18 cellular contexts compared by ENCODE assay signal in genomic region chr1:228375578-228376261, GRCh38. TPM values are rescaled to one million over a fixed set of nuclear protein-coding genes. Genes with fewer than 3 reads are reported as not detected.
A peak's percentile ranks its signal among the peaks of the same experiment; 100 is the strongest.
DNase-seq lines count a peak whose midpoint lies in the region; ATAC-seq and TF ChIP-seq lines count a peak whose summit lies in the region.
"Had no signal": no experiment of that assay in that cellular context is flagged by ENCODE, and none has a peak within 500 bp of the region (broad histone marks: within the 10 kb centered on the region; RNA-seq: fewer than 3 reads in every experiment).

No MANE protein-coding gene starts in this region.

- no peak overlapping the region for H3K9ac ChIP-seq in HCT116 (ENCODE audit: low read length)

- DNase-seq in HCT116 (ENCODE audit: low read depth, low spot score) = no peak
- DNase-seq in lower lobe of right lung = peak; percentile 41
- no peak for DNase-seq in tibial nerve (ENCODE audit: low spot score in 2 of 2)
- DNase-seq in NCI-H774 (lab: John Stamatoyannopoulos, UW) = no peak
- DNase-seq in EL = no peak
- no peak for DNase-seq in T-helper 9 cell
- DNase-seq: activated CD4-positive, alpha-beta T cell treated with anti-CD3 and anti-CD28 coated beads for 48 hours; activated naive CD4-positive, alpha-beta T cell treated with anti-CD3 and anti-CD28 coated beads, Interleukin-2, amount 50 U/mL, for 16 hours; AML-193; naive thymus-derived CD4-positive, alpha-beta T cell; NCI-H1930; stimulated activated naive CD8-positive, alpha-beta T cell treated with anti-CD3 and anti-CD28 coated beads, Interleukin-15, amount 100 ng/mL, for 72 hours; T1000 had no signal

- H3K27ac ChIP-seq in HCT116 (ENCODE audit: low read depth, low read length) (no peak overlapping the region), esophagus (ENCODE audit: low read depth in 2 of 2, low read length in 1 of 2) (peak overlapping the region; percentile 4 to 72), lower lobe of right lung (peak overlapping the region; percentile 14), tibial nerve (peak overlapping the region; percentile 78 to 95 (median 90))

- POLR2A ChIA-PET in HCT116 (lab: Charles Lee) = no interaction called here

- TF ChIP-seq RAD21 in HCT116 (IDR thresholded peaks at IDR 0.05; ENCODE audit: low read depth) = no peak

- no peaks in the 10 kb centered on the region for H4K20me1 ChIP-seq in HCT116 (ENCODE audit: insufficient read depth)

- RAD21 ChIA-PET in HCT116 (lab: Charles Lee; ENCODE audit: low non-redundant PET in 1 of 2, low total read pairs in 2 of 2, uncharacterized antibody in 2 of 2, unreplicated experiment in 2 of 2) = no interaction called here

- ATAC-seq in HCT116 (no peak), lower lobe of right lung (no peak), GM21423 (IDR thresholded peaks at IDR 0.05; ENCODE audit: unreplicated experiment) (no peak)
- ATAC-seq: naive thymus-derived CD4-positive, alpha-beta T cell; stimulated activated naive CD8-positive, alpha-beta T cell treated with anti-CD3 and anti-CD28 coated beads, Interleukin-15, amount 100 ng/mL, for 72 hours had no signal

- H3K4me3 ChIP-seq in HCT116 (replicated peaks in 1 of 2; ENCODE audit: low read depth in 1 of 2, low read length in 2 of 2) (no peak overlapping the region), esophagus (ENCODE audit: low read depth in 1 of 2, low read length in 2 of 2) (no peak overlapping the region), lower lobe of right lung (no peak overlapping the region), tibial nerve (no peak overlapping the region)

- no peak overlapping the region for H2AFZ ChIP-seq in HCT116 (ENCODE audit: low read depth, low read length, poor library complexity, severe bottlenecking)

- H3K4me1 ChIP-seq in HCT116 (ENCODE audit: control insufficient read depth in 1 of 2, insufficient read depth in 2 of 2, low read length in 2 of 2) = peaks cover 5 to 38% of the 10 kb centered on the region in 2 experiments
- peaks cover 4 to 17% of the 10 kb centered on the region in 2 donors for H3K4me1 ChIP-seq in esophagus (ENCODE audit: control insufficient read depth in 2 of 2, insufficient read depth in 2 of 2, low read length in 1 of 2)
- H3K4me1 ChIP-seq in lower lobe of right lung = peaks cover 11% of the 10 kb centered on the region
- H3K4me1 ChIP-seq in tibial nerve = peaks cover 0 to 39% (median 16%) of the 10 kb centered on the region in 4 donors

- H3K79me2 ChIP-seq in HCT116 (ENCODE audit: insufficient read depth, low read length) = no peaks in the 10 kb centered on the region

- H3K36me3 ChIP-seq in HCT116 (ENCODE audit: control insufficient read depth in 1 of 2, insufficient read depth in 2 of 2, low read length in 2 of 2) (no peaks in the 10 kb centered on the region), esophagus (ENCODE audit: control insufficient read depth in 2 of 2, insufficient read depth in 2 of 2, low read length in 1 of 2) (no peaks in the 10 kb centered on the region), lower lobe of right lung (no peaks in the 10 kb centered on the region), tibial nerve (no peaks in the 10 kb centered on the region)

- no peaks in the 10 kb centered on the region for H3K9me3 ChIP-seq in HCT116 (ENCODE audit: control insufficient read depth in 1 of 2, insufficient read depth in 1 of 2, low read depth in 1 of 2, low read length in 2 of 2)
- peaks cover 0 to 3% of the 10 kb centered on the region in 2 donors for H3K9me3 ChIP-seq in esophagus (ENCODE audit: control insufficient read depth in 2 of 2, insufficient read depth in 1 of 2, low read depth in 1 of 2, low read length in 1 of 2)
- no peaks in the 10 kb centered on the region for H3K9me3 ChIP-seq in lower lobe of right lung
- H3K9me3 ChIP-seq in tibial nerve = no peaks in the 10 kb centered on the region

- no peak for TF ChIP-seq EP300 in tibial nerve (IDR thresholded peaks at IDR 0.05)

- intact Hi-C loops in HCT116 (cut with micrococcal nuclease) = no loop called here
- intact Hi-C loops in lower lobe of right lung (cut with DNase I) = no loop called here

- H3K9me2 ChIP-seq in HCT116 (ENCODE audit: insufficient read depth) = no peaks in the 10 kb centered on the region

- no peak overlapping the region for H3K4me2 ChIP-seq in HCT116 (ENCODE audit: low read length)

- TF ChIP-seq POLR2A in HCT116 (IDR thresholded peaks at IDR 0.05; ENCODE audit: borderline replicate concordance, extremely low read depth, insufficient read depth, insufficient read length) (no peak), tibial nerve (IDR thresholded peaks at IDR 0.05) (no peak)

- WGBS in esophagus, 2 donors = 94 to 97% methylated on average over 22 of the region's 22 CpGs
- 92 to 98% methylated on average over 13 to 17 of the region's 22 CpGs for WGBS in tibial nerve, 2 donors

- TSS peak; percentile 28 for BruUV-seq in HCT116 (replicated peaks; lab: Mats Ljungman, UMichigan)

- H3K27me3 ChIP-seq in HCT116 (ENCODE audit: insufficient read depth, low read length) (no peaks in the 10 kb centered on the region), esophagus (ENCODE audit: control insufficient read depth in 1 of 2, insufficient read depth in 2 of 2, low read length in 2 of 2) (no peaks in the 10 kb centered on the region), lower lobe of right lung (ENCODE audit: low read depth) (peaks cover 7% of the 10 kb centered on the region), tibial nerve (no peaks in the 10 kb centered on the region)

- TF ChIP-seq CTCF in HCT116 (IDR thresholded peaks at IDR 0.05 in 2 of 3, conservative IDR thresholded peaks at IDR 0.05 in 1 of 3; ENCODE audit: borderline replicate concordance in 1 of 3, insufficient read depth in 1 of 3, low read depth in 2 of 3, low read length in 2 of 3) = no peak
- TF ChIP-seq CTCF in lower lobe of right lung (IDR thresholded peaks at IDR 0.05) = no peak
- TF ChIP-seq CTCF in tibial nerve (IDR thresholded peaks at IDR 0.05) = no peak

- CTCF ChIA-PET in HCT116 (lab: Charles Lee) = no interaction called here

TF ChIP-seq in HCT116, 20 proteins besides CTCF, POLR2A, EP300 and RAD21:
- TF ChIP-seq YY1 (IDR thresholded peaks at IDR 0.05; ENCODE audit: extremely low read depth, insufficient replicate concordance, low read depth, low read length) (no peak), EGR1 (IDR thresholded peaks at IDR 0.05; ENCODE audit: low read depth) (no peak), ELF1 (IDR thresholded peaks at IDR 0.05; ENCODE audit: borderline replicate concordance, low read depth) (no peak), FOSL1 (IDR thresholded peaks at IDR 0.05; ENCODE audit: low read depth) (no peak), CBX3 (IDR thresholded peaks at IDR 0.05; ENCODE audit: low read depth) (no peak), EZH2 (IDR thresholded peaks at IDR 0.05) (no peak), ZNF274 (IDR thresholded peaks at IDR 0.05; ENCODE audit: low read depth, low read length) (no peak), EZH2phosphoT487 (IDR thresholded peaks at IDR 0.05; ENCODE audit: borderline replicate concordance) (no peak), SIN3A (IDR thresholded peaks at IDR 0.05; ENCODE audit: low read depth) (no peak), REST (IDR thresholded peaks at IDR 0.05; ENCODE audit: low read depth) (no peak), CEBPB (IDR thresholded peaks at IDR 0.05; ENCODE audit: low read depth) (no peak), SRF (IDR thresholded peaks at IDR 0.05; ENCODE audit: low read depth) (no peak), POLR2AphosphoS5 (IDR thresholded peaks at IDR 0.05; ENCODE audit: low read depth, low read length) (no peak), SP1 (IDR thresholded peaks at IDR 0.05; ENCODE audit: low read depth) (no peak), JUND (IDR thresholded peaks at IDR 0.05) (no peak), TCF7L2 (IDR thresholded peaks at IDR 0.05; ENCODE audit: borderline replicate concordance, extremely low read depth, insufficient read depth, insufficient read length) (no peak)

RNA-seq across cellular contexts. Expression of gene TRIM11, which starts 30.9 kb away (rescaled TPM):
- total RNA-seq in HCT116 (2021; ENCODE audit: unreplicated experiment) (42.5 TPM), lower lobe of right lung (26.2 TPM), tibial nerve (10 to 100 TPM; 19.9 to 32.8 (median 23.9) TPM)
- polyA plus RNA-seq in HCT116 (2012) = 22.9 and 24.4 TPM in 2 replicates
- polyA plus RNA-seq in esophagus = 10 to 100 TPM; 13.7 to 15.7 TPM

RNA-seq across cellular contexts. Expression of gene TRIM17, which starts 40.9 kb away (rescaled TPM):
- total RNA-seq in HCT116 (2021; ENCODE audit: unreplicated experiment) (not detected), lower lobe of right lung (2.6 TPM), tibial nerve (1 to 10 TPM in 2 of 4 donors, under 1 TPM in 1, not detected in 1; 0.63 to 4.2 (median 1.4) TPM)
- polyA plus RNA-seq in HCT116 (2012) = 0.27 and 0.43 TPM in 2 replicates
- 1 to 10 TPM; 1.1 to 1.8 TPM for polyA plus RNA-seq in esophagus
- total RNA-seq: NCI-H460, pulmonary artery endothelial cell, SK-MEL-5 had no signal
